ENCODE assay signal across 8 cellular contexts in genomic region chr13:97434417-97435296, GRCh38. TPM values are rescaled to one million over a fixed set of nuclear protein-coding genes. Genes with fewer than 3 reads are reported as not detected.
DNase-seq lines count a peak whose midpoint lies in the region; ATAC-seq and TF ChIP-seq lines count a peak whose summit lies in the region.

No MANE protein-coding gene starts in this region.

- DNase-seq in NCI-H2227 (lab: John Stamatoyannopoulos, UW; ENCODE audit: unreplicated experiment) (peak; percentile 68), NCI-H2227 treated with DMSO at 0.1 percent for 48 hours (lab: John Stamatoyannopoulos, UW) (no peak), T-helper 1 cell (peak; percentile 16 to 45 (median 29)), astrocyte of the spinal cord (ENCODE audit: low read depth, low spot score) (peak; percentile 37), immature natural killer cell (peak; percentile 41 to 48 (median 47)), spleen (no peak), cerebellar nuclear complex (lab: John Stamatoyannopoulos, UW) (no peak)

- H3K27ac Mint-ChIP-seq in immature natural killer cell, result peak overlapping the region; percentile 86 to 92 (median 90)

- peak; percentile 6 for ATAC-seq in HG03354 (IDR thresholded peaks at IDR 0.05; ENCODE audit: poor library complexity, severe bottlenecking, unreplicated experiment)

- peaks cover 7 to 77% (median 50%) of the 10 kb centered on the region in 6 donors for H3K4me1 ChIP-seq in spleen

- H3K27me3 ChIP-seq in spleen (replicated peaks in 1 of 7), result no peaks in the 10 kb centered on the region

- H3K4me1 Mint-ChIP-seq in immature natural killer cell, result peaks cover 32 to 38% of the 10 kb centered on the region in 2 donors

- peak overlapping the region; percentile 89 to 98 (median 93) for H3K4me3 Mint-ChIP-seq in immature natural killer cell

- no peak for TF ChIP-seq CTCF in astrocyte of the spinal cord (IDR thresholded peaks at IDR 0.05; ENCODE audit: low read depth, low read length)
- TF ChIP-seq CTCF in spleen (IDR thresholded peaks at IDR 0.05 in 8 of 11, conservative IDR thresholded peaks at IDR 0.05 in 3 of 11), result no peak

- no peaks in the 10 kb centered on the region for H3K36me3 ChIP-seq in spleen

- peaks cover 0 to 2% (median 0%) of the 10 kb centered on the region in 6 donors for H3K9me3 Mint-ChIP-seq in immature natural killer cell

- in situ Hi-C loops in astrocyte of the spinal cord (cut with HindIII; ENCODE audit: low sequenced_read_pairs), result no loop called here

- intact Hi-C loops in spleen (cut with DNase I; ENCODE audit: low total_unique reads), result loop anchor here (10.0 kb wide), 1 partner anchor 220 kb away; no protein-coding TSS in a partner anchor

- TF ChIP-seq POLR2A in spleen (IDR thresholded peaks at IDR 0.05), result no peak

- no peaks in the 10 kb centered on the region for H3K36me3 Mint-ChIP-seq in immature natural killer cell

- H3K27ac ChIP-seq in spleen, result peak overlapping the region; percentile 43 to 100 (median 100)

- WGBS in spleen, 5 donors, result 0 to 1% (median 0%) methylated on average over 28 to 59 of the region's 59 CpGs

- no peaks in the 10 kb centered on the region for H3K9me3 ChIP-seq in spleen

- H3K27me3 Mint-ChIP-seq in immature natural killer cell (ENCODE audit: low read depth in 3 of 3), result peaks cover 14 to 22% (median 17%) of the 10 kb centered on the region in 3 donors

- H3K4me3 ChIP-seq in astrocyte of the spinal cord (ENCODE audit: low read depth, low read length) (peak overlapping the region; percentile 72), spleen (peak overlapping the region; percentile 37 to 81 (median 66))

RNA-seq across cellular contexts. Expression of gene RAP2A, which starts 0.7 kb away (rescaled TPM):
- 1 to 10 TPM; 2.8 to 5.6 (median 5.5) TPM for polyA plus RNA-seq in immature natural killer cell
- total RNA-seq in spleen, result 10 to 100 TPM; 21.5 to 39.0 (median 32.1) TPM
- 10 to 100 TPM in 1 of 3 donors, 1 to 10 TPM in 2; 5.2 to 10.5 (median 8.0) TPM for polyA plus RNA-seq in spleen

Comparison
In these comparisons a context has a peak if more than half of its experiments do, and no peak if none do; other contexts are left out.
1. DNase-seq: peak in NCI-H2227 (single experiment), T-helper 1 cell (5 of 5), astrocyte of the spinal cord (single experiment) and immature natural killer cell (3 of 3); none in NCI-H2227 treated with DMSO at 0.1 percent for 48 hours (single experiment), spleen (single experiment) and cerebellar nuclear complex (0 of 2).